ENCODE assay signal across 15 cellular contexts in the genomic region with DNA sequence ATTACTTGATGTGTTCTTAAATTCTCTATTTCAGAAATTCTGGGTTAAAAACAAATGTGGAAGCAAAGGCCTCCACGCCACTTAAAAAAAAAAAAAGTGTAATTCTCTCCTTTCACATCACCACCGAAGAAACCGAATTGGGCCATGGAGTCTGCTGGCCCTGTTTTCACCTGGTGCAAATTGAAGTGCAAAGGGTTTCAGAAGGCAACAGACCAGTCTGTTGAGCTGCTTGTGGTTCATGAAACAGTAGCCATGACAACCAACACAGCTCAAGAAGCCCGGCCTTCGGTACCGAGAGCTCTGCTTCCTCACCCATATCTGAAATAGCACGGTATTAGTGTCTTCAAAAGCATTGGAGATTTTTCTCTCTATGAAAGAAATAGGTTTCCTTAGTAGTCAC.
DNase-seq lines count a peak whose midpoint lies in the region; ATAC-seq and TF ChIP-seq lines count a peak whose summit lies in the region.
"Had no signal": no experiment of that assay in that cellular context is flagged by ENCODE, and none has a peak within 500 bp of the region (broad histone marks: within the 10 kb centered on the region; RNA-seq: fewer than 3 reads in every experiment).

No MANE protein-coding gene starts in this region.

- no peaks in the 10 kb centered on the region for H3K4me1 ChIP-seq in effector memory CD4-positive, alpha-beta T cell (ENCODE audit: control insufficient read depth, insufficient read depth, low read length, poor library complexity, severe bottlenecking)

- H3K4me1 Mint-ChIP-seq in activated T-cell treated with anti-CD3 and anti-CD28 coated beads, Interleukin-2, amount 50 U/mL, for 4 hours (ENCODE audit: low read depth): no peaks in the 10 kb centered on the region

- ATAC-seq in GM19025 (IDR thresholded peaks at IDR 0.05; ENCODE audit: low read depth, unreplicated experiment) (peak; percentile 60), HG02763 (IDR thresholded peaks at IDR 0.05; ENCODE audit: unreplicated experiment) (peak; percentile 33), HG03521 (IDR thresholded peaks at IDR 0.05; ENCODE audit: unreplicated experiment) (peak; percentile 48)
- ATAC-seq in activated T-cell treated with anti-CD3 and anti-CD28 coated beads, Interleukin-2, amount 50 U/mL, for 4 hours: no peak
- ATAC-seq: activated CD8-positive, alpha-beta memory T cell treated with anti-CD3 and anti-CD28 coated beads, Interleukin-2, amount 10 ng/mL, durations not matched to agents 7 days and 5 days; Panc1 had no signal

- peaks cover 24% of the 10 kb centered on the region for H3K36me3 Mint-ChIP-seq in activated T-cell treated with anti-CD3 and anti-CD28 coated beads, Interleukin-2, amount 50 U/mL, for 4 hours (ENCODE audit: insufficient read depth)

- no peak overlapping the region for H3K4me3 Mint-ChIP-seq in activated T-cell treated with anti-CD3 and anti-CD28 coated beads, Interleukin-2, amount 50 U/mL, for 4 hours
- H3K4me3 Mint-ChIP-seq: activated CD8-positive, alpha-beta memory T cell treated with anti-CD3 and anti-CD28 coated beads, Interleukin-2, amount 10 ng/mL, durations not matched to agents 7 days and 5 days; stimulated activated naive CD8-positive, alpha-beta T cell treated with anti-CD3 and anti-CD28 coated beads, Interleukin-15, Interleukin-2, amounts not matched to agents 100 ng/mL and 50 ng/mL, for 24 hours had no signal

- H3K9me3 Mint-ChIP-seq in activated T-cell treated with anti-CD3 and anti-CD28 coated beads, Interleukin-2, amount 50 U/mL, for 4 hours: no peaks in the 10 kb centered on the region
- H3K9me3 Mint-ChIP-seq: stimulated activated naive CD8-positive, alpha-beta T cell treated with anti-CD3 and anti-CD28 coated beads, Interleukin-15, Interleukin-2, amounts not matched to agents 100 ng/mL and 50 ng/mL, for 24 hours had no signal

- H3K9me3 ChIP-seq in effector memory CD4-positive, alpha-beta T cell (ENCODE audit: control insufficient read depth, low read length): no peaks in the 10 kb centered on the region

- no peak overlapping the region for H3K27ac ChIP-seq in effector memory CD4-positive, alpha-beta T cell (ENCODE audit: insufficient read depth, low read length, poor library complexity, severe bottlenecking)
- H3K27ac ChIP-seq: coronary artery had no signal

- DNase-seq in DMS153 treated with DMSO at 0.1 percent for 48 hours (lab: John Stamatoyannopoulos, UW; ENCODE audit: unreplicated experiment): peak; percentile 16
- DNase-seq in effector memory CD4-positive, alpha-beta T cell: no peak
- no peak for DNase-seq in activated T-cell treated with anti-CD3 and anti-CD28 coated beads, Interleukin-2, amount 50 U/mL, for 4 hours
- no peak for DNase-seq in epidermal melanocyte (ENCODE audit: insufficient read length, low spot score)
- no peak for DNase-seq in foreskin fibroblast
- DNase-seq: activated CD8-positive, alpha-beta memory T cell treated with anti-CD3 and anti-CD28 coated beads, Interleukin-2, amount 10 ng/mL, durations not matched to agents 7 days and 5 days; NCI-H1436; stimulated activated CD4-positive, alpha-beta T cell treated with anti-CD3 and anti-CD28 coated beads, Interleukin-1b, Interleukin-23, amount 100 ng/mL, for 48 hours; T-helper 9 cell had no signal

- peaks cover 15% of the 10 kb centered on the region for H3K36me3 ChIP-seq in effector memory CD4-positive, alpha-beta T cell (ENCODE audit: control insufficient read depth, insufficient read depth, low read length)

- TF ChIP-seq CTCF in foreskin fibroblast (IDR thresholded peaks at IDR 0.05; ENCODE audit: low read depth, low read length): no peak

- no peak overlapping the region for H3K4me3 ChIP-seq in effector memory CD4-positive, alpha-beta T cell (ENCODE audit: insufficient read depth, low read depth, low read length, poor library complexity, severe bottlenecking)
- H3K4me3 ChIP-seq in foreskin fibroblast (ENCODE audit: low read depth in 1 of 2, low read length in 2 of 2): no peak overlapping the region
- H3K4me3 ChIP-seq: coronary artery had no signal

- no peaks in the 10 kb centered on the region for H3K27me3 ChIP-seq in effector memory CD4-positive, alpha-beta T cell (replicated peaks; ENCODE audit: control insufficient read depth, insufficient read depth, low read length, poor library complexity, severe bottlenecking)

- no peaks in the 10 kb centered on the region for H3K27me3 Mint-ChIP-seq in activated T-cell treated with anti-CD3 and anti-CD28 coated beads, Interleukin-2, amount 50 U/mL, for 4 hours (ENCODE audit: low read depth)
- H3K27me3 Mint-ChIP-seq: activated CD8-positive, alpha-beta memory T cell treated with anti-CD3 and anti-CD28 coated beads, Interleukin-2, amount 10 ng/mL, durations not matched to agents 7 days and 5 days; stimulated activated naive CD8-positive, alpha-beta T cell treated with anti-CD3 and anti-CD28 coated beads, Interleukin-15, Interleukin-2, amounts not matched to agents 100 ng/mL and 50 ng/mL, for 24 hours had no signal

Comparison
In these comparisons a context has a peak if more than half of its experiments do, and no peak if none do; other contexts are left out.
1. ATAC-seq: peak in GM19025 (single experiment), HG02763 (single experiment) and HG03521 (single experiment); none in activated T-cell treated with anti-CD3 and anti-CD28 coated beads, Interleukin-2, amount 50 U/mL, for 4 hours (0 of 2).